In the genomic region with DNA sequence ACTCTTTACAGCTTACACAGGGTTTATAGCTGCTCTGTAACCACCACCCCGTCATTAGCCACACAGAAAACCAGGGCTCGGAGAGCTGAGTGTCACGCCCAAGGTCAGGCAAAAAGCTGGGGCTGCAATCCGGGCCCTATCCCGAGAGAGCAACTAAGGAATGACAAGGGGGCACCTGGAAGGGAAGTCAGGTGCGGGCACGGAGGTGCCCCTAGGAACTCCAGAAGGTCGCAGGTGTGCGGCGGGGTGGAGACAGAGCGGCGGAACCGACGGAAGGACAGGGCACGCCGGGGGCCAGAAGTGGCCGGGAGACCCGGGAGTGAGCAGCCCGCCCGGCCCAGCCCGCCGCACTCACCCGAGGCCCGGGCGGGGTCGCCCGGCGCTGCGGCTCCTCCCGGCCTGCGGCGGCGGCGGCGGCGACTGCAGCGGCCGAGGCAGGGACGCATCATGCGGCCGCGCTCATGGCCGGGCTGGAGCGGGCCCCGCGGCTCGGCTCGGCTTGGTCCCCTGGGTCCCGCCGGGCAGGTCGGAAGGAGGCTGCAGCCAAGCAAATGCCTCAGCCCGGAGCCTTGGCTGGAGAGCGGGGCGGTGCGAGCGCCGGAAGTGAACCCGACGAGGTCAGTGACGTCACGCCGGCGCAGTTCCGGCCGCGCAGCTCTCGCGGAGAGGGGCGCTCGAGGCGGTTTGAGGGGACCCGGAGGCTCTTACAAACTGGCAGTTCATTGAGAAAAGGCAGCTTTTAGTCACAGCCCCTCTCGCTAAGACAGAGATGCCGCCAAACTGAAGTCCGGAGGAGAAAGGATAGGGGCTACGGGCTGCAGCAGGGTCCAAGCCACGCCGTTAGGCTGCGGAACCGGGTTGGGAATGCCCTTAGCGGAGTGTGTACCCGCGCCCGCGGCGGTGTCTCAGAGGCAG, we compare ENCODE assay signal across 1 cellular context.
TF ChIP-seq lines count a peak whose summit lies in the region.

A gene with protein sequence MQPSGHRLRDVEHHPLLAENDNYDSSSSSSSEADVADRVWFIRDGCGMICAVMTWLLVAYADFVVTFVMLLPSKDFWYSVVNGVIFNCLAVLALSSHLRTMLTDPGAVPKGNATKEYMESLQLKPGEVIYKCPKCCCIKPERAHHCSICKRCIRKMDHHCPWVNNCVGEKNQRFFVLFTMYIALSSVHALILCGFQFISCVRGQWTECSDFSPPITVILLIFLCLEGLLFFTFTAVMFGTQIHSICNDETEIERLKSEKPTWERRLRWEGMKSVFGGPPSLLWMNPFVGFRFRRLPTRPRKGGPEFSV (minus strand): TSS at position 605 of the 915 bp plus-strand sequence. CDS start 20,917 bp downstream, outside the sequence.

TF ChIP-seq in GM12878, 131 proteins besides CTCF, POLR2A, EP300 and RAD21 (continued from another document and continues in another):
- TF ChIP-seq, protein P1, sequence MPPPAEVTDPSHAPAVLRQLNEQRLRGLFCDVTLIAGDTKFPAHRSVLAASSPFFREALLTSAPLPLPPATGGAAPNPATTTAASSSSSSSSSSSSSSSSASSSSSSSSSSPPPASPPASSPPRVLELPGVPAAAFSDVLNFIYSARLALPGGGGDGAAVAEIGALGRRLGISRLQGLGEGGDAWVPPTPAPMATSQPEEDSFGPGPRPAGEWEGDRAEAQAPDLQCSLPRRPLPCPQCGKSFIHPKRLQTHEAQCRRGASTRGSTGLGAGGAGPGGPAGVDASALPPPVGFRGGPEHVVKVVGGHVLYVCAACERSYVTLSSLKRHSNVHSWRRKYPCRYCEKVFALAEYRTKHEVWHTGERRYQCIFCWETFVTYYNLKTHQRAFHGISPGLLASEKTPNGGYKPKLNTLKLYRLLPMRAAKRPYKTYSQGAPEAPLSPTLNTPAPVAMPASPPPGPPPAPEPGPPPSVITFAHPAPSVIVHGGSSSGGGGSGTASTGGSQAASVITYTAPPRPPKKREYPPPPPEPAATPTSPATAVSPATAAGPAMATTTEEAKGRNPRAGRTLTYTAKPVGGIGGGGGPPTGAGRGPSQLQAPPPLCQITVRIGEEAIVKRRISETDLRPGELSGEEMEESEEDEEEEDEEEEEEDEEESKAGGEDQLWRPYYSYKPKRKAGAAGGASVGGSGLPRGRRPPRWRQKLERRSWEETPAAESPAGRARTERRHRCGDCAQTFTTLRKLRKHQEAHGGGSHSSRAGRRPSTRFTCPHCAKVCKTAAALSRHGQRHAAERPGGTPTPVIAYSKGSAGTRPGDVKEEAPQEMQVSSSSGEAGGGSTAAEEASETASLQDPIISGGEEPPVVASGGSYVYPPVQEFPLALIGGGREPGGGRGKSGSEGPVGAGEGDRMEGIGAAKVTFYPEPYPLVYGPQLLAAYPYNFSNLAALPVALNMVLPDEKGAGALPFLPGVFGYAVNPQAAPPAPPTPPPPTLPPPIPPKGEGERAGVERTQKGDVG (CRISPR knock-in tag; IDR thresholded peaks at IDR 0.05): no peak
- TF ChIP-seq SMAD5 (IDR thresholded peaks at IDR 0.05; ENCODE audit: low read depth) (peak; percentile 86; the same call in 1 of the 2 replicates), YY1 (IDR thresholded peaks at IDR 0.05; ENCODE audit: low read depth, low read length) (0 out of 2 replicates have a peak, but pooled peaks have one; percentile 36), ASH2L (IDR thresholded peaks at IDR 0.05; ENCODE audit: borderline replicate concordance, low read depth) (0 out of 2 replicates have a peak, but pooled peaks have one; percentile 38), WRNIP1 (IDR thresholded peaks at IDR 0.05; ENCODE audit: borderline replicate concordance, low read depth, low read length) (no peak), NR2C1 (IDR thresholded peaks at IDR 0.05) (peak; percentile 97), RAD51 (IDR thresholded peaks at IDR 0.05) (no peak), POLR2AphosphoS2 (IDR thresholded peaks at IDR 0.05; ENCODE audit: low read depth, low read length) (peak; percentile 84; the same call in 1 of the 2 replicates), SREBF1 (IDR thresholded peaks at IDR 0.05; ENCODE audit: low read length) (no peak), ZSCAN29 (IDR thresholded peaks at IDR 0.05) (peak; percentile 77), TCF7 (IDR thresholded peaks at IDR 0.05; ENCODE audit: borderline replicate concordance) (no peak), SUZ12 (IDR thresholded peaks at IDR 0.05; ENCODE audit: unreplicated experiment) (no peak), CHD4 (IDR thresholded peaks at IDR 0.05) (no peak), CHD2 (IDR thresholded peaks at IDR 0.05; ENCODE audit: borderline replicate concordance, low read depth, low read length) (peak; percentile 75; the same call in 1 of the 2 replicates), TCF12 (IDR thresholded peaks at IDR 0.05; ENCODE audit: low read depth, low read length) (no peak), RUNX3 (IDR thresholded peaks at IDR 0.05; ENCODE audit: low read length) (peak; percentile 24; the same call in 1 of the 2 replicates), RELA (IDR thresholded peaks at IDR 0.05; ENCODE audit: borderline replicate concordance, partially characterized antibody) (peak; percentile 64), NR2C2 (IDR thresholded peaks at IDR 0.05; ENCODE audit: borderline replicate concordance, control insufficient read depth, insufficient read length, low read depth) (no peak), NFXL1 (IDR thresholded peaks at IDR 0.05; ENCODE audit: borderline replicate concordance) (no peak), HDAC2 (IDR thresholded peaks at IDR 0.05) (no peak), TBL1XR1 (IDR thresholded peaks at IDR 0.05; ENCODE audit: low read depth, low read length) (no peak), ZNF274 (IDR thresholded peaks at IDR 0.05; ENCODE audit: insufficient read depth, insufficient read length) (no peak), ZNF622 (IDR thresholded peaks at IDR 0.05) (no peak), CHD1 (IDR thresholded peaks at IDR 0.05; ENCODE audit: low read depth, low read length) (no peak), ESRRA (IDR thresholded peaks at IDR 0.05; ENCODE audit: low read length) (no peak)
- TF ChIP-seq, protein P2, sequence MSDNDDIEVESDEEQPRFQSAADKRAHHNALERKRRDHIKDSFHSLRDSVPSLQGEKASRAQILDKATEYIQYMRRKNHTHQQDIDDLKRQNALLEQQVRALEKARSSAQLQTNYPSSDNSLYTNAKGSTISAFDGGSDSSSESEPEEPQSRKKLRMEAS (IDR thresholded peaks at IDR 0.05; ENCODE audit: low read depth, low read length): no peak
- TF ChIP-seq, protein P3, sequence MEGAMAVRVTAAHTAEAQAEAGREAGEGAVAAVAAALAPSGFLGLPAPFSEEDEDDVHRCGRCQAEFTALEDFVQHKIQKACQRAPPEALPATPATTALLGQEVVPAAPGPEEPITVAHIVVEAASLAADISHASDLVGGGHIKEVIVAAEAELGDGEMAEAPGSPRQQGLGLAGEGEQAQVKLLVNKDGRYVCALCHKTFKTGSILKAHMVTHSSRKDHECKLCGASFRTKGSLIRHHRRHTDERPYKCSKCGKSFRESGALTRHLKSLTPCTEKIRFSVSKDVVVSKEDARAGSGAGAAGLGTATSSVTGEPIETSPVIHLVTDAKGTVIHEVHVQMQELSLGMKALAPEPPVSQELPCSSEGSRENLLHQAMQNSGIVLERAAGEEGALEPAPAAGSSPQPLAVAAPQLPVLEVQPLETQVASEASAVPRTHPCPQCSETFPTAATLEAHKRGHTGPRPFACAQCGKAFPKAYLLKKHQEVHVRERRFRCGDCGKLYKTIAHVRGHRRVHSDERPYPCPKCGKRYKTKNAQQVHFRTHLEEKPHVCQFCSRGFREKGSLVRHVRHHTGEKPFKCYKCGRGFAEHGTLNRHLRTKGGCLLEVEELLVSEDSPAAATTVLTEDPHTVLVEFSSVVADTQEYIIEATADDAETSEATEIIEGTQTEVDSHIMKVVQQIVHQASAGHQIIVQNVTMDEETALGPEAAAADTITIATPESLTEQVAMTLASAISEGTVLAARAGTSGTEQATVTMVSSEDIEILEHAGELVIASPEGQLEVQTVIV (IDR thresholded peaks at IDR 0.05; ENCODE audit: borderline replicate concordance, partially characterized antibody): no peak
- TF ChIP-seq, protein P4, sequence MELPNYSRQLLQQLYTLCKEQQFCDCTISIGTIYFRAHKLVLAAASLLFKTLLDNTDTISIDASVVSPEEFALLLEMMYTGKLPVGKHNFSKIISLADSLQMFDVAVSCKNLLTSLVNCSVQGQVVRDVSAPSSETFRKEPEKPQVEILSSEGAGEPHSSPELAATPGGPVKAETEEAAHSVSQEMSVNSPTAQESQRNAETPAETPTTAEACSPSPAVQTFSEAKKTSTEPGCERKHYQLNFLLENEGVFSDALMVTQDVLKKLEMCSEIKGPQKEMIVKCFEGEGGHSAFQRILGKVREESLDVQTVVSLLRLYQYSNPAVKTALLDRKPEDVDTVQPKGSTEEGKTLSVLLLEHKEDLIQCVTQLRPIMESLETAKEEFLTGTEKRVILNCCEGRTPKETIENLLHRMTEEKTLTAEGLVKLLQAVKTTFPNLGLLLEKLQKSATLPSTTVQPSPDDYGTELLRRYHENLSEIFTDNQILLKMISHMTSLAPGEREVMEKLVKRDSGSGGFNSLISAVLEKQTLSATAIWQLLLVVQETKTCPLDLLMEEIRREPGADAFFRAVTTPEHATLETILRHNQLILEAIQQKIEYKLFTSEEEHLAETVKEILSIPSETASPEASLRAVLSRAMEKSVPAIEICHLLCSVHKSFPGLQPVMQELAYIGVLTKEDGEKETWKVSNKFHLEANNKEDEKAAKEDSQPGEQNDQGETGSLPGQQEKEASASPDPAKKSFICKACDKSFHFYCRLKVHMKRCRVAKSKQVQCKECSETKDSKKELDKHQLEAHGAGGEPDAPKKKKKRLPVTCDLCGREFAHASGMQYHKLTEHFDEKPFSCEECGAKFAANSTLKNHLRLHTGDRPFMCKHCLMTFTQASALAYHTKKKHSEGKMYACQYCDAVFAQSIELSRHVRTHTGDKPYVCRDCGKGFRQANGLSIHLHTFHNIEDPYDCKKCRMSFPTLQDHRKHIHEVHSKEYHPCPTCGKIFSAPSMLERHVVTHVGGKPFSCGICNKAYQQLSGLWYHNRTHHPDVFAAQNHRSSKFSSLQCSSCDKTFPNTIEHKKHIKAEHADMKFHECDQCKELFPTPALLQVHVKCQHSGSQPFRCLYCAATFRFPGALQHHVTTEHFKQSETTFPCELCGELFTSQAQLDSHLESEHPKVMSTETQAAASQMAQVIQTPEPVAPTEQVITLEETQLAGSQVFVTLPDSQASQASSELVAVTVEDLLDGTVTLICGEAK (IDR thresholded peaks at IDR 0.05; ENCODE audit: borderline replicate concordance): peak; percentile 94
- TF ChIP-seq, protein P5, sequence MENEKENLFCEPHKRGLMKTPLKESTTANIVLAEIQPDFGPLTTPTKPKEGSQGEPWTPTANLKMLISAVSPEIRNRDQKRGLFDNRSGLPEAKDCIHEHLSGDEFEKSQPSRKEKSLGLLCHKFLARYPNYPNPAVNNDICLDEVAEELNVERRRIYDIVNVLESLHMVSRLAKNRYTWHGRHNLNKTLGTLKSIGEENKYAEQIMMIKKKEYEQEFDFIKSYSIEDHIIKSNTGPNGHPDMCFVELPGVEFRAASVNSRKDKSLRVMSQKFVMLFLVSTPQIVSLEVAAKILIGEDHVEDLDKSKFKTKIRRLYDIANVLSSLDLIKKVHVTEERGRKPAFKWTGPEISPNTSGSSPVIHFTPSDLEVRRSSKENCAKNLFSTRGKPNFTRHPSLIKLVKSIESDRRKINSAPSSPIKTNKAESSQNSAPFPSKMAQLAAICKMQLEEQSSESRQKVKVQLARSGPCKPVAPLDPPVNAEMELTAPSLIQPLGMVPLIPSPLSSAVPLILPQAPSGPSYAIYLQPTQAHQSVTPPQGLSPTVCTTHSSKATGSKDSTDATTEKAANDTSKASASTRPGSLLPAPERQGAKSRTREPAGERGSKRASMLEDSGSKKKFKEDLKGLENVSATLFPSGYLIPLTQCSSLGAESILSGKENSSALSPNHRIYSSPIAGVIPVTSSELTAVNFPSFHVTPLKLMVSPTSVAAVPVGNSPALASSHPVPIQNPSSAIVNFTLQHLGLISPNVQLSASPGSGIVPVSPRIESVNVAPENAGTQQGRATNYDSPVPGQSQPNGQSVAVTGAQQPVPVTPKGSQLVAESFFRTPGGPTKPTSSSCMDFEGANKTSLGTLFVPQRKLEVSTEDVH (IDR thresholded peaks at IDR 0.05; ENCODE audit: low read depth, partially characterized antibody): peak; percentile 85
- TF ChIP-seq, protein P6, sequence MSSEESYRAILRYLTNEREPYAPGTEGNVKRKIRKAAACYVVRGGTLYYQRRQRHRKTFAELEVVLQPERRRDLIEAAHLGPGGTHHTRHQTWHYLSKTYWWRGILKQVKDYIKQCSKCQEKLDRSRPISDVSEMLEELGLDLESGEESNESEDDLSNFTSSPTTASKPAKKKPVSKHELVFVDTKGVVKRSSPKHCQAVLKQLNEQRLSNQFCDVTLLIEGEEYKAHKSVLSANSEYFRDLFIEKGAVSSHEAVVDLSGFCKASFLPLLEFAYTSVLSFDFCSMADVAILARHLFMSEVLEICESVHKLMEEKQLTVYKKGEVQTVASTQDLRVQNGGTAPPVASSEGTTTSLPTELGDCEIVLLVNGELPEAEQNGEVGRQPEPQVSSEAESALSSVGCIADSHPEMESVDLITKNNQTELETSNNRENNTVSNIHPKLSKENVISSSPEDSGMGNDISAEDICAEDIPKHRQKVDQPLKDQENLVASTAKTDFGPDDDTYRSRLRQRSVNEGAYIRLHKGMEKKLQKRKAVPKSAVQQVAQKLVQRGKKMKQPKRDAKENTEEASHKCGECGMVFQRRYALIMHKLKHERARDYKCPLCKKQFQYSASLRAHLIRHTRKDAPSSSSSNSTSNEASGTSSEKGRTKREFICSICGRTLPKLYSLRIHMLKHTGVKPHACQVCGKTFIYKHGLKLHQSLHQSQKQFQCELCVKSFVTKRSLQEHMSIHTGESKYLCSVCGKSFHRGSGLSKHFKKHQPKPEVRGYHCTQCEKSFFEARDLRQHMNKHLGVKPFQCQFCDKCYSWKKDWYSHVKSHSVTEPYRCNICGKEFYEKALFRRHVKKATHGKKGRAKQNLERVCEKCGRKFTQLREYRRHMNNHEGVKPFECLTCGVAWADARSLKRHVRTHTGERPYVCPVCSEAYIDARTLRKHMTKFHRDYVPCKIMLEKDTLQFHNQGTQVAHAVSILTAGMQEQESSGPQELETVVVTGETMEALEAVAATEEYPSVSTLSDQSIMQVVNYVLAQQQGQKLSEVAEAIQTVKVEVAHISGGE (CRISPR knock-in tag; IDR thresholded peaks at IDR 0.05): no peak; the same call in none of the 2 replicates
- TF ChIP-seq, protein P7, sequence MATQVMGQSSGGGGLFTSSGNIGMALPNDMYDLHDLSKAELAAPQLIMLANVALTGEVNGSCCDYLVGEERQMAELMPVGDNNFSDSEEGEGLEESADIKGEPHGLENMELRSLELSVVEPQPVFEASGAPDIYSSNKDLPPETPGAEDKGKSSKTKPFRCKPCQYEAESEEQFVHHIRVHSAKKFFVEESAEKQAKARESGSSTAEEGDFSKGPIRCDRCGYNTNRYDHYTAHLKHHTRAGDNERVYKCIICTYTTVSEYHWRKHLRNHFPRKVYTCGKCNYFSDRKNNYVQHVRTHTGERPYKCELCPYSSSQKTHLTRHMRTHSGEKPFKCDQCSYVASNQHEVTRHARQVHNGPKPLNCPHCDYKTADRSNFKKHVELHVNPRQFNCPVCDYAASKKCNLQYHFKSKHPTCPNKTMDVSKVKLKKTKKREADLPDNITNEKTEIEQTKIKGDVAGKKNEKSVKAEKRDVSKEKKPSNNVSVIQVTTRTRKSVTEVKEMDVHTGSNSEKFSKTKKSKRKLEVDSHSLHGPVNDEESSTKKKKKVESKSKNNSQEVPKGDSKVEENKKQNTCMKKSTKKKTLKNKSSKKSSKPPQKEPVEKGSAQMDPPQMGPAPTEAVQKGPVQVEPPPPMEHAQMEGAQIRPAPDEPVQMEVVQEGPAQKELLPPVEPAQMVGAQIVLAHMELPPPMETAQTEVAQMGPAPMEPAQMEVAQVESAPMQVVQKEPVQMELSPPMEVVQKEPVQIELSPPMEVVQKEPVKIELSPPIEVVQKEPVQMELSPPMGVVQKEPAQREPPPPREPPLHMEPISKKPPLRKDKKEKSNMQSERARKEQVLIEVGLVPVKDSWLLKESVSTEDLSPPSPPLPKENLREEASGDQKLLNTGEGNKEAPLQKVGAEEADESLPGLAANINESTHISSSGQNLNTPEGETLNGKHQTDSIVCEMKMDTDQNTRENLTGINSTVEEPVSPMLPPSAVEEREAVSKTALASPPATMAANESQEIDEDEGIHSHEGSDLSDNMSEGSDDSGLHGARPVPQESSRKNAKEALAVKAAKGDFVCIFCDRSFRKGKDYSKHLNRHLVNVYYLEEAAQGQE (IDR thresholded peaks at IDR 0.05; ENCODE audit: low read depth, low read length): no peak
